19 cellular contexts compared by ENCODE assay signal in the genomic region with DNA sequence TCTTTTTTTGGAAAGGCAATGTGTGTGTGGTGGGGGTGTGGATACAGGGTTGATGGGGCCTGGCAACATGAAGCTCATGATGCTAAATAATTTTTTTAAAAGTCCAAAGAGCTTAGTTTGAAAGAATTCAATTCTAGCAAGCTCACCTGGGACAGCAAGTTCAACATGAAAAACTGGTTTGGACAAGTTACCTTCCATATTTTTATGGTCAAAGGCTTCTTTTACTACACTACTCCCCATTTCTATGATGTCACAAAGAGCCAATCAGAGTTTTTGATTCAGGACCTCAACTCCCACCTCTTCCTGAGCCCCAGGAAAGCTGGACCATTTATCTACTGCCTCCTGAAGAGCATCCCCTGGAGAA.
"Had no signal": no experiment of that assay in that cellular context is flagged by ENCODE, and none has a peak within 500 bp of the region (broad histone marks: within the 10 kb centered on the region; RNA-seq: fewer than 3 reads in every experiment).

No MANE protein-coding gene starts in this region.

- H3K27ac Mint-ChIP-seq: mesothelial cell of epicardium; natural killer cell; nephron progenitor cell; neural progenitor cell; stimulated activated memory B cell treated with anti-CD40 and anti-IgM and Interleukin-4, amounts not matched to agents 10 μg/mL and 1 μg/mL and 100 μg/mL, for 72 hours; stimulated activated naive CD8-positive, alpha-beta T cell treated with anti-CD3 and anti-CD28 coated beads, Interleukin-15, amount 100 ng/mL, for 72 hours had no signal

- DNase-seq: left ventricle myocardium inferior; naive B cell; natural killer cell; occipital lobe; psoas muscle; stimulated activated CD4-positive, alpha-beta T cell treated with anti-CD3 and anti-CD28 coated beads, Interleukin-2, amount 100 ng/mL, for 48 hours; stimulated activated CD4-positive, alpha-beta T cell treated with anti-CD3 and anti-CD28 coated beads, Interleukin-4, amount 100 ng/mL, for 4 hours; stimulated activated naive CD4-positive, alpha-beta T cell treated with Interleukin-2 at 50 U/mL for 16 hours; testis; thyroid gland; transverse colon; uterus had no signal

- H3K4me1 Mint-ChIP-seq: naive B cell; natural killer cell; nephron progenitor cell; neural progenitor cell; stimulated activated memory B cell treated with anti-CD40 and anti-IgM and Interleukin-4, amounts not matched to agents 10 μg/mL and 1 μg/mL and 100 μg/mL, for 72 hours; stimulated activated naive CD8-positive, alpha-beta T cell treated with anti-CD3 and anti-CD28 coated beads, Interleukin-15, amount 100 ng/mL, for 72 hours had no signal

- H3K27ac ChIP-seq: left ventricle myocardium inferior, neural progenitor cell, neutrophil, parathyroid adenoma, psoas muscle, testis, thyroid gland, transverse colon, uterus had no signal

- H3K4me3 Mint-ChIP-seq: mesothelial cell of epicardium; naive B cell; natural killer cell; nephron progenitor cell; neural progenitor cell; stimulated activated memory B cell treated with anti-CD40 and anti-IgM and Interleukin-4, amounts not matched to agents 10 μg/mL and 1 μg/mL and 100 μg/mL, for 72 hours; stimulated activated naive CD8-positive, alpha-beta T cell treated with anti-CD3 and anti-CD28 coated beads, Interleukin-15, amount 100 ng/mL, for 72 hours had no signal

- H3K9me3 Mint-ChIP-seq: mesothelial cell of epicardium; natural killer cell; nephron progenitor cell; stimulated activated memory B cell treated with anti-CD40 and anti-IgM and Interleukin-4, amounts not matched to agents 10 μg/mL and 1 μg/mL and 100 μg/mL, for 72 hours; stimulated activated naive CD8-positive, alpha-beta T cell treated with anti-CD3 and anti-CD28 coated beads, Interleukin-15, amount 100 ng/mL, for 72 hours had no signal

- H3K36me3 Mint-ChIP-seq: mesothelial cell of epicardium; naive B cell; natural killer cell; neural progenitor cell; stimulated activated memory B cell treated with anti-CD40 and anti-IgM and Interleukin-4, amounts not matched to agents 10 μg/mL and 1 μg/mL and 100 μg/mL, for 72 hours had no signal
